8 cellular contexts compared by ENCODE assay signal in genomic region chr10:98262571-98262970, GRCh38. TPM values are rescaled to one million over a fixed set of nuclear protein-coding genes. Genes with fewer than 3 reads are reported as not detected.
DNase-seq lines count a peak whose midpoint lies in the region; ATAC-seq and TF ChIP-seq lines count a peak whose summit lies in the region.

No MANE protein-coding gene starts in this region.

- H3K27me3 Mint-ChIP-seq in osteocyte (ENCODE audit: unreplicated experiment), result no peaks in the 10 kb centered on the region

- no peaks in the 10 kb centered on the region for H4K20me1 ChIP-seq in OCI-LY3 (ENCODE audit: insufficient read depth, low read length)

- H3K36me3 Mint-ChIP-seq in osteocyte (ENCODE audit: unreplicated experiment), result no peaks in the 10 kb centered on the region

- peaks cover 12% of the 10 kb centered on the region for H3K4me1 Mint-ChIP-seq in osteocyte (ENCODE audit: unreplicated experiment)

- no peak for ATAC-seq in HG03196 (IDR thresholded peaks at IDR 0.05; ENCODE audit: unreplicated experiment)

- H3K9me3 Mint-ChIP-seq in osteocyte (ENCODE audit: unreplicated experiment), result no peaks in the 10 kb centered on the region

- no peak overlapping the region for H3K4me3 Mint-ChIP-seq in osteocyte (ENCODE audit: unreplicated experiment)

- no peaks in the 10 kb centered on the region for H3K36me3 ChIP-seq in OCI-LY3 (replicated peaks; ENCODE audit: low read depth, low read length)

- no peaks in the 10 kb centered on the region for H3K27me3 ChIP-seq in OCI-LY3 (ENCODE audit: low read depth, low read length)

- no peak overlapping the region for H3K4me2 ChIP-seq in OCI-LY3 (ENCODE audit: low read length)

- no peak overlapping the region for H3K9ac ChIP-seq in OCI-LY3 (ENCODE audit: low read length)

- DNase-seq in A172 (ENCODE audit: low spot score), result peak; percentile 28
- DNase-seq in GM12865 (ENCODE audit: low read depth), result peak; percentile 56
- no peak for DNase-seq in epithelial cell of proximal tubule (ENCODE audit: low read depth)
- peak; percentile 63 for DNase-seq in osteocyte (ENCODE audit: extremely low spot score, unreplicated experiment)
- no peak for DNase-seq in globus pallidus (ENCODE audit: low spot score)
- DNase-seq in NCI-H187 (lab: John Stamatoyannopoulos, UW), result no peak

- no peak overlapping the region for H3K27ac ChIP-seq in OCI-LY3 (ENCODE audit: low read length)

- no peak overlapping the region for H3K4me3 ChIP-seq in GM12865 (ENCODE audit: low read depth, low read length)
- no peak overlapping the region for H3K4me3 ChIP-seq in OCI-LY3 (ENCODE audit: low read length)
- no peak overlapping the region for H3K4me3 ChIP-seq in epithelial cell of proximal tubule (ENCODE audit: low read depth, low read length)

- TF ChIP-seq CTCF in GM12865 (IDR thresholded peaks at IDR 0.05; ENCODE audit: insufficient read depth, low read depth, low read length, missing control alignments) (peak; percentile 31), OCI-LY3 (IDR thresholded peaks at IDR 0.05; ENCODE audit: low read depth, low read length) (peak; percentile 57), epithelial cell of proximal tubule (conservative IDR thresholded peaks at IDR 0.05; ENCODE audit: low read depth, low read length) (peak; percentile 77), osteocyte (IDR thresholded peaks at IDR 0.05) (peak; percentile 45)

- H2AFZ ChIP-seq in OCI-LY3 (ENCODE audit: low read depth, low read length), result no peak overlapping the region

- no peaks in the 10 kb centered on the region for H3K9me3 ChIP-seq in OCI-LY3 (ENCODE audit: insufficient read depth, low read length)

- no peak overlapping the region for H3K27ac Mint-ChIP-seq in osteocyte (ENCODE audit: unreplicated experiment)

- no peaks in the 10 kb centered on the region for H3K4me1 ChIP-seq in OCI-LY3 (ENCODE audit: low read length)

- no peaks in the 10 kb centered on the region for H3K79me2 ChIP-seq in OCI-LY3 (ENCODE audit: low read length)

RNA-seq across cellular contexts. Expression of gene LOXL4, which starts 5.4 kb away (rescaled TPM):
- 15.4 and 24.9 TPM in 2 replicates for total RNA-seq in A172 (2014; rRNA removed; shearing (Covaris generic))
- total RNA-seq in epithelial cell of proximal tubule (5.4 and 6.1 TPM in 2 replicates), osteocyte (2.1 and 2.9 TPM in 2 replicates)

Comparison
In these comparisons a context has a peak if more than half of its experiments do, and no peak if none do; other contexts are left out.
1. DNase-seq: peak in A172 (single experiment), GM12865 (single experiment) and osteocyte (single experiment); none in epithelial cell of proximal tubule (single experiment), globus pallidus (single experiment) and NCI-H187 (0 of 2).
2. Peak in every context shown above with its lines, with median percentiles within 50 percentile points of each other: CTCF ChIP-seq.